25 cellular contexts compared by ENCODE assay signal in the genomic region with DNA sequence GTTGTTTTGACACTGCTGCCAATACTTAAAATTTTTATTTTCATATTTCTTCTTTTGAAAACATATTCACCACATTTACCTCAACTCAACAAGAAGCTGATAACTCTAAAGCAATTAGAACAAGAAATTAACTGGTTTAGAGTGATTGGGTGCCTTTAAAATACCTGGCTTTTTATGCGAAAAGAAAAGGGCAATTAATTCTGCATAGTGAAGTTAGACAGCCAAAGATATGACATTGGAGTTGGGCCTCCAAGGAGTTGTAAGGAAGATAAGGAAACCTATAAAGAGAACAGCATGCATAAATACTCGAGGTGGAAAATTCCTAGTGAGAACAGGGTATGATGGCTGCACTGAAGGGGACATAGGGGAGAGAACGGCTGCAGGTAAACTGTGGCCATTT. TPM values are rescaled to one million over a fixed set of nuclear protein-coding genes. Genes with fewer than 3 reads are reported as not detected.
"Had no signal": no experiment of that assay in that cellular context is flagged by ENCODE, and none has a peak within 500 bp of the region (broad histone marks: within the 10 kb centered on the region; RNA-seq: fewer than 3 reads in every experiment).

No MANE protein-coding gene starts in this region.

- H3K9me3 Mint-ChIP-seq: immature natural killer cell, naive B cell had no signal

- H3K4me3 Mint-ChIP-seq: immature natural killer cell, naive B cell had no signal

- DNase-seq: effector memory CD4-positive, alpha-beta T cell; heart right ventricle; immature natural killer cell; left lung; lower lobe of right lung; mesendoderm; naive B cell; psoas muscle; retina; spleen; stimulated activated CD4-positive, alpha-beta T cell treated with anti-CD3 and anti-CD28 coated beads, Interleukin-15, amount 100 ng/mL, for 24 hours; stimulated activated CD4-positive, alpha-beta T cell treated with anti-CD3 and anti-CD28 coated beads, Interleukin-1b, Interleukin-23, amount 100 ng/mL, for 48 hours; stimulated activated CD4-positive, alpha-beta T cell treated with anti-CD3 and anti-CD28 coated beads, Interleukin-4, amount 100 ng/mL, for 4 hours; stimulated activated naive CD4-positive, alpha-beta T cell; stomach; substantia nigra; transverse colon had no signal

- H3K27me3 Mint-ChIP-seq: naive B cell had no signal

- ATAC-seq: esophagus mucosa, heart right ventricle, left lung, lower lobe of right lung, psoas muscle, sciatic nerve had no signal

- H3K4me3 ChIP-seq: heart right ventricle, left lung, lower lobe of right lung, psoas muscle, spleen, stomach, thoracic aorta, transverse colon had no signal

- H3K27me3 ChIP-seq: heart right ventricle, left lung, neutrophil, spleen, stomach, transverse colon had no signal

- H3K27ac ChIP-seq: heart right ventricle, left lung, lower lobe of right lung, neutrophil, psoas muscle, spleen, thoracic aorta, transverse colon had no signal

- H3K36me3 Mint-ChIP-seq: naive B cell had no signal

- H3K9me3 ChIP-seq: heart right ventricle, left lung, lower lobe of right lung, neutrophil, psoas muscle, spleen, stomach, thoracic aorta, transverse colon had no signal

- FAIRE-seq: endometrium, frontal cortex, keratinocyte had no signal

- H3K4me1 ChIP-seq: lower lobe of right lung, transverse colon had no signal

RNA-seq across cellular contexts. Expression of gene MARVELD2, which starts 55.2 kb away (rescaled TPM):
- polyA plus RNA-seq: immature natural killer cell, neural cell had no signal
